In the genomic region with DNA sequence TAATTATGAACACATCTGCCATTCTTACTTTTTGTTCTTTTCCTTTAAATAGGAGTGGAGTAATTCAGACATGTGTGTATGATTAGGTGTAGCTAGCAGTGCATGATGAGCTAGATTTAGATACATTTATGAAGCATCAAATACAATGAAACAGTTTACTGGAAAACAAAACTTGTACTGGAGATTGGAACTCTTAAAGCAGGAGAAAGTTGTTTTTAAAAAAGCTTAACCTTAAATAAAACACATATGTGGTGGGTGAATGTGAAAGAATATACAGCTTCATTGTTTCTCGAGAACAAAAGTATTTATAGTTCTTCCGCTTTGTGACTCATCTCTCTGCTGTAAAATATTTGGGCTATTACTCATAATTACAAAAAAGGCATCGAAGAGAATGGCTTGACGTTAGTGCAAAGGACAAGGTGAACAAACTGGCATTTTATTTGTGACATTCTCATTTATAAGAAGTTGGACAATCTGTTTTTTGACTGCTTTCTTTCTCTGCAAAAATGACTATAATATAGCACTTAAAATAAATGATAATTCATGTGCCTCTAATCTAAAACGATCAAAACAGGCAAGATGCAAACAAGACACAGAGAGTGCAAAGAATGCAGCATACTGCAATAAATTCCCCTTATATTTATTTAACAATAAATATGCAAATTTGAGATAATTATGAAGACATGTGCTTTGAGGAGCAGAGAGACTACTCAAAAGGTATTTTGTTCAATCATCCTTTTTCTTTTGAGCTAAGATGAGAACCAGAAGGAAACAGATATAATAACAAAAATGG, we compare ENCODE assay signal across 9 cellular contexts.
DNase-seq lines count a peak whose midpoint lies in the region; ATAC-seq and TF ChIP-seq lines count a peak whose summit lies in the region.
"Had no signal": no experiment of that assay in that cellular context is flagged by ENCODE, and none has a peak within 500 bp of the region (broad histone marks: within the 10 kb centered on the region; RNA-seq: fewer than 3 reads in every experiment).

No MANE protein-coding gene starts in this region.

- no peaks in the 10 kb centered on the region for H3K27me3 Mint-ChIP-seq in stimulated activated naive CD8-positive, alpha-beta T cell treated with anti-CD3 and anti-CD28 coated beads, Interleukin-15, amount 100 ng/mL, for 72 hours
- no peaks in the 10 kb centered on the region for H3K27me3 Mint-ChIP-seq in activated CD4-positive, alpha-beta memory T cell treated with anti-CD3 and anti-CD28 coated beads, Interleukin-2, amount 10 ng/mL, durations not matched to agents 7 days and 5 days

- WGBS in mesodermal cell (ENCODE audit: insufficient coverage in 2 of 2), 2 experiments, result no CpG with 5 or more reads among the region's 5 CpGs
- 25 to 31% methylated on average over 5 of the region's 5 CpGs for WGBS in transverse colon (ENCODE audit: low coverage in 1 of 2), 2 donors
- WGBS in testis, 2 donors, result 40 to 44% methylated on average over 5 of the region's 5 CpGs

- H3K9me3 ChIP-seq in SJSA1 (replicated peaks), result no peaks in the 10 kb centered on the region
- H3K9me3 ChIP-seq in mesodermal cell (ENCODE audit: control insufficient read depth, low read length), result no peaks in the 10 kb centered on the region
- no peaks in the 10 kb centered on the region for H3K9me3 ChIP-seq in transverse colon
- H3K9me3 ChIP-seq in testis, result no peaks in the 10 kb centered on the region

- TF ChIP-seq POLR2A in transverse colon (IDR thresholded peaks at IDR 0.05) (no peak), testis (IDR thresholded peaks at IDR 0.05) (no peak)

- H3K36me3 ChIP-seq in SJSA1 (no peaks in the 10 kb centered on the region), mesodermal cell (ENCODE audit: control insufficient read depth, insufficient read depth, low read length) (no peaks in the 10 kb centered on the region), transverse colon (no peaks in the 10 kb centered on the region), testis (ENCODE audit: low read depth, missing control alignments) (no peaks in the 10 kb centered on the region)

- no peaks in the 10 kb centered on the region for H3K36me3 Mint-ChIP-seq in activated CD4-positive, alpha-beta memory T cell treated with anti-CD3 and anti-CD28 coated beads, Interleukin-2, amount 10 ng/mL, durations not matched to agents 7 days and 5 days (ENCODE audit: low read depth)

- CTCF ChIA-PET in activated CD4-positive, alpha-beta memory T cell treated with anti-CD3 and anti-CD28 coated beads, Interleukin-2, amount 10 ng/mL, durations not matched to agents 7 days and 5 days (lab: Charles Lee), result no interaction called here

- H3K27ac Mint-ChIP-seq in stimulated activated naive CD8-positive, alpha-beta T cell treated with anti-CD3 and anti-CD28 coated beads, Interleukin-15, amount 100 ng/mL, for 72 hours, result no peak overlapping the region
- no peak overlapping the region for H3K27ac Mint-ChIP-seq in activated CD4-positive, alpha-beta memory T cell treated with anti-CD3 and anti-CD28 coated beads, Interleukin-2, amount 10 ng/mL, durations not matched to agents 7 days and 5 days
- H3K27ac Mint-ChIP-seq: T-helper 1 cell treated with Interleukin-12 subunit alpha and Interleukin-12 subunit beta and Interleukin-4 antibody, amounts not matched to agents 30 μg/mL and 1 μg/mL, for 36 hours had no signal

- peak in 1 of 2 experiments; percentile 84 for DNase-seq in SJSA1 (ENCODE audit: low read depth in 1 of 2, low spot score in 2 of 2)
- DNase-seq in stimulated activated naive CD8-positive, alpha-beta T cell treated with anti-CD3 and anti-CD28 coated beads, Interleukin-15, amount 100 ng/mL, for 72 hours, result no peak
- DNase-seq in transverse colon, result no peak
- DNase-seq in activated CD4-positive, alpha-beta memory T cell treated with anti-CD3 and anti-CD28 coated beads, Interleukin-2, amount 10 ng/mL, durations not matched to agents 7 days and 5 days, result no peak
- DNase-seq in testis, result no peak

- no peaks in the 10 kb centered on the region for H3K27me3 ChIP-seq in SJSA1 (replicated peaks)
- no peaks in the 10 kb centered on the region for H3K27me3 ChIP-seq in transverse colon
- H3K27me3 ChIP-seq in testis, result no peaks in the 10 kb centered on the region

- TF ChIP-seq EP300 in transverse colon (IDR thresholded peaks at IDR 0.05; ENCODE audit: low read depth), result no peak

- H3K4me3 ChIP-seq in SJSA1, result no peak overlapping the region
- H3K4me3 ChIP-seq in mesodermal cell (ENCODE audit: extremely low read depth, insufficient read depth, low read length, poor library complexity, severe bottlenecking), result no peak overlapping the region
- H3K4me3 ChIP-seq in transverse colon, result no peak overlapping the region
- no peak overlapping the region for H3K4me3 ChIP-seq in testis

- in situ Hi-C loops in transverse colon (cut with MboI; ENCODE audit: low pct_ligation_motif_present in 1 of 4, low pct_unique_long_range_greater_than_20kb in 1 of 4, low sequenced_read_pairs in 3 of 4), result no loop called here

- H3K9me3 Mint-ChIP-seq in stimulated activated naive CD8-positive, alpha-beta T cell treated with anti-CD3 and anti-CD28 coated beads, Interleukin-15, amount 100 ng/mL, for 72 hours, result no peaks in the 10 kb centered on the region
- H3K9me3 Mint-ChIP-seq in activated CD4-positive, alpha-beta memory T cell treated with anti-CD3 and anti-CD28 coated beads, Interleukin-2, amount 10 ng/mL, durations not matched to agents 7 days and 5 days, result peaks cover under 1% of the 10 kb centered on the region
- H3K9me3 Mint-ChIP-seq: T-helper 1 cell treated with Interleukin-12 subunit alpha and Interleukin-12 subunit beta and Interleukin-4 antibody, amounts not matched to agents 30 μg/mL and 1 μg/mL, for 36 hours had no signal

- H3K4me1 Mint-ChIP-seq in stimulated activated naive CD8-positive, alpha-beta T cell treated with anti-CD3 and anti-CD28 coated beads, Interleukin-15, amount 100 ng/mL, for 72 hours, result no peaks in the 10 kb centered on the region
- H3K4me1 Mint-ChIP-seq in activated CD4-positive, alpha-beta memory T cell treated with anti-CD3 and anti-CD28 coated beads, Interleukin-2, amount 10 ng/mL, durations not matched to agents 7 days and 5 days, result no peaks in the 10 kb centered on the region

- POLR2A ChIA-PET in activated CD4-positive, alpha-beta memory T cell treated with anti-CD3 and anti-CD28 coated beads, Interleukin-2, amount 10 ng/mL, durations not matched to agents 7 days and 5 days (lab: Charles Lee), result no interaction called here

- no peak overlapping the region for H3K4me3 Mint-ChIP-seq in stimulated activated naive CD8-positive, alpha-beta T cell treated with anti-CD3 and anti-CD28 coated beads, Interleukin-15, amount 100 ng/mL, for 72 hours
- no peak overlapping the region for H3K4me3 Mint-ChIP-seq in activated CD4-positive, alpha-beta memory T cell treated with anti-CD3 and anti-CD28 coated beads, Interleukin-2, amount 10 ng/mL, durations not matched to agents 7 days and 5 days
- H3K4me3 Mint-ChIP-seq: T-helper 1 cell treated with Interleukin-12 subunit alpha and Interleukin-12 subunit beta and Interleukin-4 antibody, amounts not matched to agents 30 μg/mL and 1 μg/mL, for 36 hours had no signal

- no peak for TF ChIP-seq CTCF in transverse colon (IDR thresholded peaks at IDR 0.05)
- no peak for TF ChIP-seq CTCF in testis (IDR thresholded peaks at IDR 0.05)

- H3K27ac ChIP-seq in SJSA1 (peak overlapping the region; percentile 68), mesodermal cell (ENCODE audit: low read depth, low read length, severe bottlenecking) (peak overlapping the region; percentile 68), transverse colon (no peak overlapping the region), testis (no peak overlapping the region)

- intact Hi-C loops in transverse colon (cut with DNase I; ENCODE audit: low total_unique reads), result no loop called here
- intact Hi-C loops in testis (cut with DNase I; ENCODE audit: low total_unique reads), result no loop called here

- H3K4me1 ChIP-seq in SJSA1 (replicated peaks), result peaks cover 16% of the 10 kb centered on the region
- H3K4me1 ChIP-seq in mesodermal cell (ENCODE audit: control insufficient read depth, insufficient read depth, low read length, poor library complexity, severe bottlenecking), result peaks cover 28% of the 10 kb centered on the region
- peaks cover 0 to 8% (median 0%) of the 10 kb centered on the region in 4 donors for H3K4me1 ChIP-seq in transverse colon
- no peaks in the 10 kb centered on the region for H3K4me1 ChIP-seq in testis

- ATAC-seq in GM18858 (IDR thresholded peaks at IDR 0.05; ENCODE audit: unreplicated experiment), result peak; percentile 89
- ATAC-seq in HG02981 (IDR thresholded peaks at IDR 0.05; ENCODE audit: unreplicated experiment), result peak; percentile 77
- no peak for ATAC-seq in stimulated activated naive CD8-positive, alpha-beta T cell treated with anti-CD3 and anti-CD28 coated beads, Interleukin-15, amount 100 ng/mL, for 72 hours

Comparison
In these comparisons a context has a peak if more than half of its experiments do, and no peak if none do; other contexts are left out.
1. H3K27ac ChIP-seq: peak in SJSA1 (single experiment) and mesodermal cell (single experiment); none in transverse colon (0 of 4) and testis (0 of 2).